Comparison of ENCODE assay signal across 30 cellular contexts in the genomic region with DNA sequence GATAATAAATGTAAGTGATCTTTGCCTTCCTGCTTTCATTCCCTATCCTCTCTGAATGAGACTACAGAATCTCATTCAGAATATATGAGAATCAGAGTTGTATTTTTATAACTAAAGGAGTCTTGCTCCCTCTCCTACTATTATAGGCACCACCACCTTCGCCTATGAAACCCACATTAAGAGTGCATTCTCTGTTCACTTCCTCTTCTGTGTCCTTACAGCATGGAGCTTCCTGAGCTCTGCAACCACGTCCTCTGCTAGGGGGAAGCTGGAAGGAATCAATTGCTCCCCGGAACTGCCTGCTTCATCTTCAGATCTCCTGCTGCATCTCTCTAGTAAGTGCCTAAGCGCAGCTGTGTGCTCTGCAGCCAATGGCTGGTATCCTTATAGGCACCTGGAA.
A peak's percentile ranks its signal among the peaks of the same experiment; 100 is the strongest.
DNase-seq lines count a peak whose midpoint lies in the region; ATAC-seq, FAIRE-seq and TF ChIP-seq lines count a peak whose summit lies in the region.
"Had no signal": no experiment of that assay in that cellular context is flagged by ENCODE, and none has a peak within 500 bp of the region (broad histone marks: within the 10 kb centered on the region; RNA-seq: fewer than 3 reads in every experiment).

No MANE protein-coding gene starts in this region.

- no peaks in the 10 kb centered on the region for H4K20me1 ChIP-seq in BLaER1 treated with 17β-estradiol and CSF1 and Interleukin-3, amounts not matched to agents 10 nM and 100 nM

- CTCF ChIA-PET in Panc1 (lab: Charles Lee) = no interaction called here

- peak overlapping the region; percentile 20 to 72 (median 56) for H3K4me2 ChIP-seq in BLaER1 treated with 17β-estradiol and CSF1 and Interleukin-3, amounts not matched to agents 10 nM and 100 nM
- H3K4me2 ChIP-seq: neural progenitor cell had no signal

- no TSS peak for BruUV-seq in Panc1 (replicated peaks; lab: Mats Ljungman, UMichigan)

- in situ Hi-C loops in Panc1 (cut with HindIII; ENCODE audit: low pct_unique_long_range_greater_than_20kb, low sequenced_read_pairs) = no loop called here

- no peak overlapping the region for H3K4me3 ChIP-seq in BLaER1 treated with 17β-estradiol and CSF1 and Interleukin-3, amounts not matched to agents 10 nM and 100 nM
- no peak overlapping the region for H3K4me3 ChIP-seq in GM12865 (ENCODE audit: low read depth, low read length)
- no peak overlapping the region for H3K4me3 ChIP-seq in NB4 (ENCODE audit: low read depth, low read length)
- H3K4me3 ChIP-seq in Panc1 (ENCODE audit: low read depth in 2 of 2, low read length in 2 of 2) = no peak overlapping the region
- H3K4me3 ChIP-seq: esophagus squamous epithelium, heart left ventricle, left lung, neural progenitor cell, skin epidermis, suprapubic skin, upper lobe of right lung had no signal

- POLR2A ChIA-PET in Panc1 (lab: Charles Lee) = no interaction called here

- H3K27me3 ChIP-seq in BLaER1 treated with 17β-estradiol and CSF1 and Interleukin-3, amounts not matched to agents 10 nM and 100 nM = no peaks in the 10 kb centered on the region
- no peaks in the 10 kb centered on the region for H3K27me3 ChIP-seq in Panc1 (ENCODE audit: control insufficient read depth, insufficient read depth, low read length)
- H3K27me3 ChIP-seq: esophagus squamous epithelium, foreskin keratinocyte, left lung, neural progenitor cell, suprapubic skin, upper lobe of right lung had no signal

- TF ChIP-seq POLR2A in NB4 (IDR thresholded peaks at IDR 0.05; ENCODE audit: extremely low read depth, insufficient read length) (no peak), H54 (IDR thresholded peaks at IDR 0.05; ENCODE audit: low read depth, low read length) (no peak)

- peaks cover 8 to 39% (median 21%) of the 10 kb centered on the region in 10 experiments for H3K4me1 ChIP-seq in BLaER1 treated with 17β-estradiol and CSF1 and Interleukin-3, amounts not matched to agents 10 nM and 100 nM
- H3K4me1 ChIP-seq in Panc1 (ENCODE audit: control insufficient read depth, insufficient read depth, low read length) = peaks cover 4% of the 10 kb centered on the region; the same call in 1 of the 2 replicates
- H3K4me1 ChIP-seq: esophagus squamous epithelium, foreskin keratinocyte, heart left ventricle, left lung, upper lobe of right lung had no signal

- intact Hi-C loops in Panc1 (cut with micrococcal nuclease; ENCODE audit: unreplicated experiment) = loop anchor here (5.0 to 10.0 kb wide), 2 partner anchors 579 to 836 kb away; no protein-coding TSS in a partner anchor

- ATAC-seq in Panc1 (no peak), HG03460 (IDR thresholded peaks at IDR 0.05; ENCODE audit: unreplicated experiment) (no peak), HG02571 (IDR thresholded peaks at IDR 0.05; ENCODE audit: unreplicated experiment) (no peak)
- ATAC-seq: foreskin keratinocyte, heart left ventricle, left lung, upper lobe of right lung had no signal

- DNase-seq in GM12865 (ENCODE audit: low read depth) (peak; percentile 1), NB4 (ENCODE audit: low read depth) (peak; percentile 37), Panc1 (ENCODE audit: low read depth, low spot score) (no peak), H54 (ENCODE audit: insufficient read length, low spot score) (no peak), DMS 273 (lab: John Stamatoyannopoulos, UW; ENCODE audit: unreplicated experiment) (no peak)
- DNase-seq: activated CD4-positive, alpha-beta T cell treated with anti-CD3 and anti-CD28 coated beads, Interleukin-2, amount 50 U/mL, for 1 hour; activated CD4-positive, CD25-positive, alpha-beta regulatory T cell; activated effector memory CD4-positive, alpha-beta T cell treated with anti-CD3 and anti-CD28 coated beads, Interleukin-2, amount 50 U/mL, for 16 hours; activated T-cell treated with anti-CD3 and anti-CD28 coated beads, Interleukin-2, amount 50 U/mL, for 24 hours; anterior cingulate cortex; DMS79; esophagus squamous epithelium; foreskin keratinocyte; heart left ventricle; islet precursor cell; left lung; NCI-H2171; NCI-H524 treated with DMSO at 0.1 percent for 48 hours; stimulated activated naive CD4-positive, alpha-beta T cell treated with Interleukin-2 at 50 U/mL for 16 hours; upper lobe of right lung had no signal

- no peak overlapping the region for H3K9ac ChIP-seq in BLaER1 treated with 17β-estradiol and CSF1 and Interleukin-3, amounts not matched to agents 10 nM and 100 nM
- H3K9ac ChIP-seq: neural progenitor cell had no signal

- FAIRE-seq in H54 (lab: Jason Lieb, UNC) = no peak
- FAIRE-seq: bronchial epithelial cell, GM18507, GM19239, H1 had no signal

- TF ChIP-seq CTCF in GM12865 (IDR thresholded peaks at IDR 0.05; ENCODE audit: insufficient read depth, low read depth, low read length, missing control alignments) (no peak), NB4 (IDR thresholded peaks at IDR 0.05; ENCODE audit: low read depth, low read length) (no peak), Panc1 (IDR thresholded peaks at IDR 0.05) (no peak)

- H3K9me3 ChIP-seq in BLaER1 treated with 17β-estradiol and CSF1 and Interleukin-3, amounts not matched to agents 10 nM and 100 nM (replicated peaks in 1 of 11) = no peaks in the 10 kb centered on the region
- no peaks in the 10 kb centered on the region for H3K9me3 ChIP-seq in Panc1 (ENCODE audit: control insufficient read depth, insufficient read depth, low read depth, low read length)
- H3K9me3 ChIP-seq: esophagus squamous epithelium, heart left ventricle, left lung, suprapubic skin, upper lobe of right lung had no signal

- no peaks in the 10 kb centered on the region for H3K36me3 ChIP-seq in BLaER1 treated with 17β-estradiol and CSF1 and Interleukin-3, amounts not matched to agents 10 nM and 100 nM
- no peaks in the 10 kb centered on the region for H3K36me3 ChIP-seq in Panc1 (ENCODE audit: control insufficient read depth, insufficient read depth, low read length)
- H3K36me3 ChIP-seq: esophagus squamous epithelium, heart left ventricle, left lung, neural progenitor cell, suprapubic skin, upper lobe of right lung had no signal

- H3K27ac ChIP-seq in BLaER1 treated with 17β-estradiol and CSF1 and Interleukin-3, amounts not matched to agents 10 nM and 100 nM = 0 out of 22 replicates have a peak overlapping the region, but pooled peaks of 2 of the 11 experiments have one; percentile 13 to 22
- peak overlapping the region; percentile 29; the same call in 1 of the 2 replicates for H3K27ac ChIP-seq in Panc1 (ENCODE audit: low read length)
- H3K27ac ChIP-seq: esophagus squamous epithelium, foreskin keratinocyte, heart left ventricle, left lung, neural progenitor cell, skin epidermis, suprapubic skin, upper lobe of right lung had no signal

Comparison
In these comparisons a context has a peak if more than half of its experiments do, and no peak if none do; other contexts are left out.
1. DNase-seq: peak in GM12865 (single experiment) and NB4 (single experiment); none in Panc1 (single experiment), H54 (single experiment) and DMS 273 (single experiment).